Comparison of ENCODE assay signal across 1 cellular context in the genomic region with DNA sequence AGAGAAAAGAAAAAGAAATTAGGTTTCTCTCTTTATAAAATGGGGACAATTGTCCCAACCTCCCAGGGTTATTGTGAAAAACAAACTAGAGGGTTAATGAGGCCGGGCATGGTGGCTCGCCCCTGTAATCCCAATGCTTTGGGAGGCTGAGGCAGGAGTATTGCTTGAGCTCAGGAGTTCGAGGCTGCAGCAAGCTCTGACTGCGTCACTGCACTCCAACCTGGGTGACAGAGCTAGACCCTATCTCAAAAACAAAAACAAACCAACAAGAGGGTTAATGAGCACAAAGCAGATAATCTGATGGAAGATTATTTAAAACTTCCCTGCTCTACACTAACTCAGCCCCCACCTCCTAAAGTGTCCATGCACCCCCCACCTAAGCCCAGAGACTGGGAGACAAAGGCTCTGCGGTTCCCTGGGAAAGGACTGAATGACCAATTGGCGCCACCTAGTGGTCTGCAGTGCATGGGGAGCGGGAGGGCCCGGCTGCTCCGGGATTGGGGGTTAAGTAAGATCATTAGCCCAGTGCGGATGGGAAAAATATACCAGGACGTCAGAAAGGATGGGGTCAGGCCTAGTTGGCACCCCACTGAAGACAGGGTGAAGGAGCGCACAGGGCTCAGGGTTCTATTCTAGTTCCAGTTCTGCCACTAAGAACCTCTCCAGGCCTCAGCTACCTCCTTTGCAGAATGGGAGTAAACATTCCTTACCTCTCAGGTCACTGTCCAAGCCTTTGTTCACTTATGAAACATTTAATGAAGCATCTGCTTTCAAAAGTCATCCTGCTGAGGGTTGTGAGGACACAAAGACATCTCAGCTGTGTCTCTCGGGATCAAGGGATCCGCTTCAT.
TF ChIP-seq lines count a peak whose summit lies in the region.

No MANE protein-coding gene starts in this region.

TF ChIP-seq in endothelial cell of umbilical vein, 7 proteins besides CTCF, POLR2A, EP300 and RAD21:
- TF ChIP-seq POLR2AphosphoS5 (IDR thresholded peaks at IDR 0.05; ENCODE audit: insufficient read depth, low read depth, low read length) = no peak
- TF ChIP-seq GATA2 (IDR thresholded peaks at IDR 0.05; ENCODE audit: insufficient read depth, insufficient read length, low read depth, low read length) = no peak
- TF ChIP-seq EZH2 (IDR thresholded peaks at IDR 0.05; ENCODE audit: borderline replicate concordance, low read depth, low read length, severe bottlenecking) = no peak
- no peak for TF ChIP-seq MYC (IDR thresholded peaks at IDR 0.05; ENCODE audit: low read depth, low read length)
- no peak for TF ChIP-seq FOS (IDR thresholded peaks at IDR 0.05; ENCODE audit: borderline replicate concordance, insufficient read depth, low read length)
- TF ChIP-seq JUN (IDR thresholded peaks at IDR 0.05; ENCODE audit: borderline replicate concordance, insufficient read depth, insufficient read length, low read depth) = no peak
- TF ChIP-seq, protein P1, sequence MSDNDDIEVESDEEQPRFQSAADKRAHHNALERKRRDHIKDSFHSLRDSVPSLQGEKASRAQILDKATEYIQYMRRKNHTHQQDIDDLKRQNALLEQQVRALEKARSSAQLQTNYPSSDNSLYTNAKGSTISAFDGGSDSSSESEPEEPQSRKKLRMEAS (IDR thresholded peaks at IDR 0.05; ENCODE audit: insufficient read depth, insufficient read length) = no peak
